Comparison of ENCODE assay signal across 18 cellular contexts in the genomic region with DNA sequence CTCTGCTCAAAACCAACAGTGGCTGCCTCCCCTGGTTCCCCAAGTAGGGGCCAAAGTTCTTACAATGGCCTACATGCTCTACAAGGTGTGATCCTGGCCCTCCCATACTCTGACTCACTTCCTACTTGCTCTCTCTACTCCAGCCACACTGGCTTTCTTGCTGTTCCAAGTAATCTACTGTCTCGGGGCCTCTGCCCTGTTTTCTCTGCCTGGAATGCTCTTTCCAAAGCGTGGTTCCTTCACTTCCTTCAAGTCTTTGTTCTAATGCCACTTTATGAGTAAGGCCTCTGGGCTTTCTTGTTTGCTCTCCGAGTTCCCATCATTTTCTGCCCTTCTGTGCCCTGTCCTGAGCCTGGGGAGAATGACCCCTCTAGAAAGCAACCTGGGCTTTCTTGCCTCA. TPM values are rescaled to one million over a fixed set of nuclear protein-coding genes. Genes with fewer than 3 reads are reported as not detected.
DNase-seq lines count a peak whose midpoint lies in the region; TF ChIP-seq lines count a peak whose summit lies in the region.
"Had no signal": no experiment of that assay in that cellular context is flagged by ENCODE, and none has a peak within 500 bp of the region (broad histone marks: within the 10 kb centered on the region; RNA-seq: fewer than 3 reads in every experiment).

No MANE protein-coding gene starts in this region.

- H3K27ac Mint-ChIP-seq in activated T-helper 1 cell treated with anti-CD3 and anti-CD28 coated beads, Interleukin-12 subunit alpha, Interleukin-12 subunit beta, Interleukin-2, Interleukin-4 antibody, amounts not matched to agents 30 ng/mL and 10 ng/mL and 1 ng/mL, durations not matched to agents 14 hours and 24 hours and 36 hours: no peak overlapping the region
- H3K27ac Mint-ChIP-seq: activated T-helper 17 cell treated with anti-CD3 and anti-CD28 coated beads, Interleukin-2, amount 50 U/mL, for 72 hours; mesothelial cell of epicardium had no signal

- TF ChIP-seq CTCF in astrocyte of the spinal cord (IDR thresholded peaks at IDR 0.05; ENCODE audit: low read depth, low read length): no peak

- H3K4me3 ChIP-seq in astrocyte of the spinal cord (ENCODE audit: low read depth, low read length): no peak overlapping the region
- H3K4me3 ChIP-seq: cardiac muscle cell had no signal

- peaks cover 26% of the 10 kb centered on the region for H3K27me3 Mint-ChIP-seq in activated T-helper 1 cell treated with anti-CD3 and anti-CD28 coated beads, Interleukin-12 subunit alpha, Interleukin-12 subunit beta, Interleukin-2, Interleukin-4 antibody, amounts not matched to agents 30 ng/mL and 10 ng/mL and 1 ng/mL, durations not matched to agents 14 hours and 24 hours and 36 hours (ENCODE audit: insufficient read depth)

- no peaks in the 10 kb centered on the region for H3K36me3 Mint-ChIP-seq in activated T-helper 1 cell treated with anti-CD3 and anti-CD28 coated beads, Interleukin-12 subunit alpha, Interleukin-12 subunit beta, Interleukin-2, Interleukin-4 antibody, amounts not matched to agents 30 ng/mL and 10 ng/mL and 1 ng/mL, durations not matched to agents 14 hours and 24 hours and 36 hours (ENCODE audit: low read depth)
- H3K36me3 Mint-ChIP-seq: mesothelial cell of epicardium had no signal

- DNase-seq in AG08395 (ENCODE audit: low spot score) (peak; percentile 22), HK-2 (ENCODE audit: unreplicated experiment) (peak; percentile 7), astrocyte of the spinal cord (ENCODE audit: low read depth, low spot score) (peak; percentile 35), islet precursor cell (peak; percentile 94), NCI-H146 (lab: John Stamatoyannopoulos, UW) (no peak), NCI-H446 (lab: John Stamatoyannopoulos, UW) (no peak), NOMO-1 treated with DMSO at 0.1 percent for 48 hours (lab: John Stamatoyannopoulos, UW; ENCODE audit: unreplicated experiment) (no peak)
- DNase-seq in activated T-helper 1 cell treated with anti-CD3 and anti-CD28 coated beads, Interleukin-12 subunit alpha, Interleukin-12 subunit beta, Interleukin-2, Interleukin-4 antibody, amounts not matched to agents 30 ng/mL and 10 ng/mL and 1 ng/mL, durations not matched to agents 14 hours and 24 hours and 36 hours (ENCODE audit: low spot score): no peak
- DNase-seq: activated CD4-positive, alpha-beta T cell treated with anti-CD3 and anti-CD28 coated beads, Interleukin-2, amount 50 U/mL, for 4 hours; DMS 273 treated with DMSO at 0.1 percent for 48 hours; NCI-H2227 treated with DMSO at 0.1 percent for 48 hours; stimulated activated CD4-positive, alpha-beta T cell treated with anti-CD3 and anti-CD28 coated beads, Interleukin-15, amount 100 ng/mL, for 24 hours; T-helper 9 cell had no signal

- no peaks in the 10 kb centered on the region for H3K9me3 Mint-ChIP-seq in activated T-helper 1 cell treated with anti-CD3 and anti-CD28 coated beads, Interleukin-12 subunit alpha, Interleukin-12 subunit beta, Interleukin-2, Interleukin-4 antibody, amounts not matched to agents 30 ng/mL and 10 ng/mL and 1 ng/mL, durations not matched to agents 14 hours and 24 hours and 36 hours
- H3K9me3 Mint-ChIP-seq: activated T-helper 17 cell treated with anti-CD3 and anti-CD28 coated beads, Interleukin-2, amount 50 U/mL, for 72 hours; mesothelial cell of epicardium had no signal

- no peak overlapping the region for H3K4me3 Mint-ChIP-seq in activated T-helper 1 cell treated with anti-CD3 and anti-CD28 coated beads, Interleukin-12 subunit alpha, Interleukin-12 subunit beta, Interleukin-2, Interleukin-4 antibody, amounts not matched to agents 30 ng/mL and 10 ng/mL and 1 ng/mL, durations not matched to agents 14 hours and 24 hours and 36 hours
- H3K4me3 Mint-ChIP-seq: activated T-helper 17 cell treated with anti-CD3 and anti-CD28 coated beads, Interleukin-2, amount 50 U/mL, for 72 hours; mesothelial cell of epicardium had no signal

- peaks cover under 1% of the 10 kb centered on the region for H3K4me1 Mint-ChIP-seq in activated T-helper 1 cell treated with anti-CD3 and anti-CD28 coated beads, Interleukin-12 subunit alpha, Interleukin-12 subunit beta, Interleukin-2, Interleukin-4 antibody, amounts not matched to agents 30 ng/mL and 10 ng/mL and 1 ng/mL, durations not matched to agents 14 hours and 24 hours and 36 hours (ENCODE audit: low read depth)
- H3K4me1 Mint-ChIP-seq: activated T-helper 17 cell treated with anti-CD3 and anti-CD28 coated beads, Interleukin-2, amount 50 U/mL, for 72 hours had no signal

- intact Hi-C loops in activated T-helper 1 cell treated with anti-CD3 and anti-CD28 coated beads, Interleukin-12 subunit alpha, Interleukin-12 subunit beta, Interleukin-2, Interleukin-4 antibody, amounts not matched to agents 30 ng/mL and 10 ng/mL and 1 ng/mL, durations not matched to agents 14 hours and 24 hours and 36 hours (cut with micrococcal nuclease): no loop called here

- in situ Hi-C loops in astrocyte of the spinal cord (cut with HindIII; ENCODE audit: low sequenced_read_pairs): no loop called here

RNA-seq across cellular contexts. Expression of gene CDH3, which starts 4.1 kb away (rescaled TPM):
- 0.26 and 0.51 TPM in 2 replicates for total RNA-seq in activated T-helper 1 cell treated with anti-CD3 and anti-CD28 coated beads, Interleukin-12 subunit alpha, Interleukin-12 subunit beta, Interleukin-2, Interleukin-4 antibody, amounts not matched to agents 30 ng/mL and 10 ng/mL and 1 ng/mL, durations not matched to agents 14 hours and 24 hours and 36 hours
- total RNA-seq: endothelial cell of umbilical vein, Right ventricle myocardium inferior had no signal

Comparison
In these comparisons a context has a peak if more than half of its experiments do, and no peak if none do; other contexts are left out.
1. DNase-seq: peak in AG08395 (single experiment), HK-2 (single experiment), astrocyte of the spinal cord (single experiment) and islet precursor cell (single experiment); none in activated T-helper 1 cell treated with anti-CD3 and anti-CD28 coated beads, Interleukin-12 subunit alpha, Interleukin-12 subunit beta, Interleukin-2, Interleukin-4 antibody, amounts not matched to agents 30 ng/mL and 10 ng/mL and 1 ng/mL, durations not matched to agents 14 hours and 24 hours and 36 hours (single experiment), NCI-H146 (single experiment), NCI-H446 (0 of 2) and NOMO-1 treated with DMSO at 0.1 percent for 48 hours (single experiment).